12 cellular contexts compared by ENCODE assay signal in genomic region chr2:121626777-121627524, GRCh38. TPM values are rescaled to one million over a fixed set of nuclear protein-coding genes. Genes with fewer than 3 reads are reported as not detected.
DNase-seq lines count a peak whose midpoint lies in the region; ATAC-seq and TF ChIP-seq lines count a peak whose summit lies in the region.
"Had no signal": no experiment of that assay in that cellular context is flagged by ENCODE, and none has a peak within 500 bp of the region (broad histone marks: within the 10 kb centered on the region; RNA-seq: fewer than 3 reads in every experiment).

No MANE protein-coding gene starts in this region.

- H2AFZ ChIP-seq in IMR-90 (replicated peaks; ENCODE audit: low read length, poor library complexity), result no peak overlapping the region
- H2AFZ ChIP-seq in trophoblast cell (ENCODE audit: insufficient read depth, low read length, poor library complexity), result no peak overlapping the region

- H3K18ac ChIP-seq in IMR-90 (ENCODE audit: low read depth, low read length) (no peak overlapping the region), trophoblast cell (ENCODE audit: low read length) (no peak overlapping the region)

- H3K27ac ChIP-seq in IMR-90 (ENCODE audit: insufficient read depth, low read length), result no peak overlapping the region
- peak overlapping the region; percentile 58 to 75 for H3K27ac ChIP-seq in right atrium auricular region
- no peak overlapping the region for H3K27ac ChIP-seq in trophoblast cell (ENCODE audit: low read depth, low read length)

- H3K79me2 ChIP-seq in trophoblast cell (ENCODE audit: control insufficient read depth, insufficient read depth, low read length, poor library complexity), result no peaks in the 10 kb centered on the region

- H3K4me1 ChIP-seq in IMR-90 (ENCODE audit: control insufficient read depth, insufficient read depth, low read length) (peaks cover 2% of the 10 kb centered on the region; the same call in 1 of the 2 replicates), right atrium auricular region (peaks cover 0 to 19% of the 10 kb centered on the region in 2 donors), skeletal muscle satellite cell (ENCODE audit: control insufficient read depth, insufficient read depth, low read length) (peaks cover 13% of the 10 kb centered on the region), trophoblast cell (ENCODE audit: control insufficient read depth in 1 of 2, insufficient read depth in 2 of 2, low read length in 2 of 2) (no peaks in the 10 kb centered on the region)

- H3K9me1 ChIP-seq in IMR-90 (ENCODE audit: insufficient read depth, low read length), result peaks cover 2% of the 10 kb centered on the region

- no peaks in the 10 kb centered on the region; the same call in 1 of the 2 replicates for H3K36me3 ChIP-seq in IMR-90 (ENCODE audit: control insufficient read depth, insufficient read depth, low read length)
- no peaks in the 10 kb centered on the region for H3K36me3 ChIP-seq in right atrium auricular region
- no peaks in the 10 kb centered on the region for H3K36me3 ChIP-seq in skeletal muscle satellite cell (ENCODE audit: insufficient read depth, low read length)
- H3K36me3 ChIP-seq in trophoblast cell (ENCODE audit: control insufficient read depth in 1 of 2, insufficient read depth in 2 of 2, low read length in 2 of 2), result no peaks in the 10 kb centered on the region

- H3K27me3 ChIP-seq in IMR-90 (ENCODE audit: control insufficient read depth, insufficient read depth, low read length) (no peaks in the 10 kb centered on the region), right atrium auricular region (no peaks in the 10 kb centered on the region), skeletal muscle satellite cell (ENCODE audit: control insufficient read depth, insufficient read depth, low read length) (no peaks in the 10 kb centered on the region), trophoblast cell (ENCODE audit: insufficient read depth, low read length) (no peaks in the 10 kb centered on the region)

- H4K20me1 ChIP-seq in IMR-90 (ENCODE audit: insufficient read depth, low read length), result peaks cover 9% of the 10 kb centered on the region; the same call in 1 of the 2 replicates

- H3K4me2 ChIP-seq in IMR-90 (ENCODE audit: low read depth, low read length) (no peak overlapping the region), skeletal muscle satellite cell (ENCODE audit: low read length) (peak overlapping the region; percentile 62), trophoblast cell (ENCODE audit: low read length) (no peak overlapping the region)

- H2BK15ac ChIP-seq in IMR-90 (ENCODE audit: low read depth, low read length), result no peak overlapping the region

- no peak overlapping the region for H4K12ac ChIP-seq in trophoblast cell (ENCODE audit: low read depth, low read length)

- H4K91ac ChIP-seq in IMR-90 (ENCODE audit: insufficient read depth, low read depth, low read length) (no peak overlapping the region), trophoblast cell (ENCODE audit: low read depth, low read length) (no peak overlapping the region)

- H2BK5ac ChIP-seq in IMR-90 (ENCODE audit: low read depth, low read length, poor library complexity, severe bottlenecking), result no peak overlapping the region
- H2BK5ac ChIP-seq in trophoblast cell (ENCODE audit: low read depth, low read length, poor library complexity), result no peak overlapping the region

- in situ Hi-C loops in IMR-90 (cut with MboI; ENCODE audit: low sequenced_read_pairs), result no loop called here

- H2AK5ac ChIP-seq in IMR-90 (ENCODE audit: low read depth, low read length) (no peak overlapping the region), trophoblast cell (ENCODE audit: low read length) (no peak overlapping the region)

- no peak overlapping the region for H3K4ac ChIP-seq in IMR-90 (ENCODE audit: low read depth, low read length)
- H3K4ac ChIP-seq in trophoblast cell (ENCODE audit: low read depth, low read length), result no peak overlapping the region

- DNase-seq in IMR-90, result peak; percentile 56
- peak; percentile 93 to 95 for DNase-seq in cardiac fibroblast (ENCODE audit: low read depth in 2 of 2)
- DNase-seq in right atrium auricular region (ENCODE audit: low spot score), result peak; percentile 66
- no peak for DNase-seq in trophoblast cell
- no peak for DNase-seq in LoVo (ENCODE audit: low spot score)
- no peak for DNase-seq in T-helper 2 cell
- DNase-seq in T1000 (lab: John Stamatoyannopoulos, UW), result no peak
- DNase-seq: COR-L47, mucosa of descending colon, NCI-H1092 had no signal

- intact Hi-C loops in IMR-90 (cut with micrococcal nuclease), result no loop called here

- H2BK20ac ChIP-seq in IMR-90 (ENCODE audit: low read depth, low read length), result no peak overlapping the region

- H3K79me1 ChIP-seq in IMR-90 (ENCODE audit: low read depth in 1 of 2, low read length in 2 of 2) (peaks cover 21 to 55% of the 10 kb centered on the region in 2 experiments), trophoblast cell (ENCODE audit: low read length) (no peaks in the 10 kb centered on the region)

- TF ChIP-seq RAD21 in IMR-90 (IDR thresholded peaks at IDR 0.05; ENCODE audit: low read length), result no peak

- BruUV-seq in IMR-90 (replicated peaks; lab: Mats Ljungman, UMichigan), result no TSS peak

- no peak overlapping the region for H3K4me3 ChIP-seq in IMR-90 (ENCODE audit: insufficient read depth, low read depth, low read length)
- no peak overlapping the region for H3K4me3 ChIP-seq in cardiac fibroblast (replicated peaks in 1 of 2; ENCODE audit: low read depth in 2 of 2, low read length in 2 of 2)
- no peak overlapping the region for H3K4me3 ChIP-seq in right atrium auricular region
- peak overlapping the region; percentile 28 for H3K4me3 ChIP-seq in skeletal muscle satellite cell (ENCODE audit: low read length)
- H3K4me3 ChIP-seq in trophoblast cell (ENCODE audit: low read depth, low read length), result no peak overlapping the region
- H3K4me3 ChIP-seq: mucosa of descending colon had no signal

- POLR2A ChIA-PET in IMR-90 (lab: Charles Lee; ENCODE audit: unreplicated experiment), result no interaction called here

- no peak overlapping the region for H4K8ac ChIP-seq in IMR-90 (ENCODE audit: low read depth in 2 of 2, low read length in 2 of 2)
- no peak overlapping the region for H4K8ac ChIP-seq in trophoblast cell (ENCODE audit: low read depth, low read length)

- TF ChIP-seq POLR2A in IMR-90 (IDR thresholded peaks at IDR 0.05; ENCODE audit: low read depth, low read length), result no peak

- no CpG with 5 or more reads among the region's 4 CpGs for whole genome bisulfite sequencing in IMR-90 (ENCODE audit: extremely low coverage in 2 of 2, insufficient read length in 1 of 2), 2 experiments
- no CpG with 5 or more reads among the region's 4 CpGs for WGBS in trophoblast cell (ENCODE audit: extremely low coverage, insufficient coverage, insufficient read length)

- CTCF ChIA-PET in IMR-90 (lab: Yijun Ruan, JAX), result no interaction called here

- H3K23ac ChIP-seq in IMR-90 (ENCODE audit: low read depth, low read length) (no peak overlapping the region), trophoblast cell (ENCODE audit: low read length) (no peak overlapping the region)

- H3K14ac ChIP-seq in IMR-90 (replicated peaks; ENCODE audit: low read depth, low read length) (0 out of 2 replicates have a peak overlapping the region, but pooled peaks have one; percentile 62), trophoblast cell (ENCODE audit: low read length) (no peak overlapping the region)

- dilution Hi-C loops in IMR-90 (cut with HindIII; ENCODE audit: low sequenced_read_pairs, unreplicated experiment), result no loop called here

- no peak overlapping the region for H4K5ac ChIP-seq in IMR-90 (ENCODE audit: low read depth, low read length)

- H3K9me3 ChIP-seq in IMR-90 (ENCODE audit: control insufficient read depth, insufficient read depth, low read length) (no peaks in the 10 kb centered on the region), right atrium auricular region (peaks cover 0 to 10% of the 10 kb centered on the region in 2 donors), skeletal muscle satellite cell (replicated peaks; ENCODE audit: low read length) (no peaks in the 10 kb centered on the region), trophoblast cell (ENCODE audit: insufficient read depth, low read depth, low read length) (no peaks in the 10 kb centered on the region)
- H3K9me3 ChIP-seq: mucosa of descending colon had no signal

- no peak overlapping the region for H3K9ac ChIP-seq in IMR-90 (ENCODE audit: low read depth, low read length)
- no peak overlapping the region for H3K9ac ChIP-seq in skeletal muscle satellite cell (ENCODE audit: low read depth, low read length)
- no peak overlapping the region for H3K9ac ChIP-seq in trophoblast cell (ENCODE audit: low read length)

- H2BK12ac ChIP-seq in trophoblast cell (ENCODE audit: low read length), result no peak overlapping the region

- no peak for TF ChIP-seq CTCF in IMR-90 (conservative IDR thresholded peaks at IDR 0.05; ENCODE audit: low read depth, low read length)
- TF ChIP-seq CTCF in cardiac fibroblast (IDR thresholded peaks at IDR 0.05; ENCODE audit: low read depth, low read length), result no peak
- TF ChIP-seq CTCF in right atrium auricular region (IDR thresholded peaks at IDR 0.05), result no peak

- no peak; the same call in 1 of the 2 replicates for ATAC-seq in IMR-90 (ENCODE audit: low read depth)
- ATAC-seq: mucosa of descending colon; stimulated activated memory B cell treated with anti-CD40 and anti-IgM and Interleukin-4, amounts not matched to agents 10 μg/mL and 1 μg/mL and 100 μg/mL, for 72 hours had no signal

- no peak overlapping the region for H2AK9ac ChIP-seq in IMR-90 (replicated peaks; ENCODE audit: low read depth, low read length, poor library complexity)

- no peak overlapping the region for H2BK120ac ChIP-seq in IMR-90 (ENCODE audit: low read depth, low read length)
- no peak overlapping the region for H2BK120ac ChIP-seq in trophoblast cell (ENCODE audit: insufficient read depth, low read length, poor library complexity)

- H3K56ac ChIP-seq in IMR-90 (ENCODE audit: extremely low read depth, insufficient read depth, low read length), result no peak overlapping the region

TF ChIP-seq in IMR-90, 13 proteins besides CTCF, POLR2A, EP300 and RAD21:
- no peak for TF ChIP-seq ELK1 (IDR thresholded peaks at IDR 0.05; ENCODE audit: borderline replicate concordance, low read depth, low read length)
- TF ChIP-seq CEBPB (IDR thresholded peaks at IDR 0.05; ENCODE audit: low read depth, low read length), result peak; percentile 41; the same call in 1 of the 2 replicates

RNA-seq across cellular contexts. Expression of gene CLASP1, which starts 22.3 kb away (rescaled TPM):
- total RNA-seq in IMR-90 (2012; rRNA removed) (33.7 and 45.8 TPM in 2 replicates), right atrium auricular region (10 to 100 TPM; 42.4 to 47.8 TPM)
- 11.1 and 12.3 TPM in 2 replicates for polyA plus RNA-seq in IMR-90 (2012; rRNA removed)
- 4.1 and 4.6 TPM in 2 replicates for polyA plus RNA-seq in IMR-90 (2012; cell fraction: cytosol; rRNA removed)
- polyA plus RNA-seq in IMR-90 (2012; cell fraction: nucleus; rRNA removed; ENCODE audit: low replicate concordance), result 12.1 and 20.8 TPM in 2 replicates
- 31.0 and 39.3 TPM in 2 replicates for total RNA-seq in skeletal muscle satellite cell (2012; rRNA removed)
- 15.0 and 15.9 TPM in 2 replicates for polyA plus RNA-seq in trophoblast cell (2013)

Comparison
In these comparisons a context has a peak if more than half of its experiments do, and no peak if none do; other contexts are left out.
1. DNase-seq: peak in IMR-90 (single experiment), cardiac fibroblast (2 of 2) and right atrium auricular region (single experiment); none in trophoblast cell (0 of 2), LoVo (single experiment), T-helper 2 cell (0 of 5) and T1000 (single experiment).
2. H3K27ac ChIP-seq: peak in right atrium auricular region (2 of 2); none in IMR-90 (single experiment) and trophoblast cell (single experiment).